ENCODE assay signal across 8 cellular contexts in genomic region chr5:110414360-110414759, GRCh38.
DNase-seq lines count a peak whose midpoint lies in the region; ATAC-seq, FAIRE-seq and TF ChIP-seq lines count a peak whose summit lies in the region.

No MANE protein-coding gene starts in this region.

- H3K4me3 Mint-ChIP-seq in HFFc6, result no peak overlapping the region
- no peak overlapping the region for H3K4me3 Mint-ChIP-seq in nephron

- DNase-seq in GM04504 (ENCODE audit: low read depth), result peak; percentile 14
- DNase-seq in HFFc6, result no peak
- DNase-seq in astrocyte of the cerebellum (ENCODE audit: low read depth), result peak; percentile 8
- DNase-seq in HTR-8/SVneo (ENCODE audit: insufficient read length, low spot score), result no peak
- no peak for DNase-seq in hypothalamus (lab: John Stamatoyannopoulos, UW)
- DNase-seq in Peyer's patch, result no peak

- H3K4me1 Mint-ChIP-seq in HFFc6 (ENCODE audit: low read depth) (no peaks in the 10 kb centered on the region), nephron (peaks cover 5% of the 10 kb centered on the region)

- H3K27ac ChIP-seq in Peyer's patch, result no peak overlapping the region

- peak; percentile 41; the same call in 1 of the 2 replicates for TF ChIP-seq CTCF in HFFc6 (IDR thresholded peaks at IDR 0.05)
- peak; percentile 70 for TF ChIP-seq CTCF in astrocyte of the cerebellum (IDR thresholded peaks at IDR 0.05; ENCODE audit: low read depth, low read length, missing control alignments)
- peak; percentile 37 to 48 (median 41) for TF ChIP-seq CTCF in nephron (IDR thresholded peaks at IDR 0.05; ENCODE audit: unreplicated experiment in 3 of 3)
- no peak for TF ChIP-seq CTCF in Peyer's patch (IDR thresholded peaks at IDR 0.05)

- no peak for ATAC-seq in HG02759 (IDR thresholded peaks at IDR 0.05; ENCODE audit: unreplicated experiment)

- H3K9me3 Mint-ChIP-seq in HFFc6, result peaks cover 40% of the 10 kb centered on the region
- H3K9me3 Mint-ChIP-seq in nephron, result no peaks in the 10 kb centered on the region

- H3K36me3 Mint-ChIP-seq in HFFc6 (ENCODE audit: low read depth) (no peaks in the 10 kb centered on the region), nephron (ENCODE audit: low read depth) (no peaks in the 10 kb centered on the region)

- no peaks in the 10 kb centered on the region for H3K27me3 ChIP-seq in Peyer's patch

- H3K4me1 ChIP-seq in Peyer's patch, result no peaks in the 10 kb centered on the region

- H3K27ac Mint-ChIP-seq in HFFc6 (no peak overlapping the region), nephron (no peak overlapping the region)

- TF ChIP-seq POLR2A in Peyer's patch (IDR thresholded peaks at IDR 0.05), result no peak

- H3K27me3 Mint-ChIP-seq in HFFc6 (ENCODE audit: insufficient read depth), result peaks cover 2% of the 10 kb centered on the region; the same call in 1 of the 2 replicates
- no peaks in the 10 kb centered on the region for H3K27me3 Mint-ChIP-seq in nephron (ENCODE audit: low read depth)

- no peaks in the 10 kb centered on the region for H3K9me3 ChIP-seq in Peyer's patch

- in situ Hi-C loops in astrocyte of the cerebellum (cut with HindIII; ENCODE audit: low sequenced_read_pairs), result no loop called here

- FAIRE-seq in HTR-8/SVneo (lab: Jason Lieb, UNC), result no peak

- H3K36me3 ChIP-seq in Peyer's patch, result no peaks in the 10 kb centered on the region

- H3K4me3 ChIP-seq in astrocyte of the cerebellum (ENCODE audit: low read depth, low read length) (no peak overlapping the region), Peyer's patch (no peak overlapping the region)

Comparison
In these comparisons a context has a peak if more than half of its experiments do, and no peak if none do; other contexts are left out.
1. DNase-seq: peak in GM04504 (single experiment) and astrocyte of the cerebellum (single experiment); none in HFFc6 (single experiment), HTR-8/SVneo (single experiment), hypothalamus (0 of 51) and Peyer's patch (0 of 3).
2. CTCF ChIP-seq: peak in HFFc6 (single experiment), astrocyte of the cerebellum (single experiment) and nephron (3 of 3); none in Peyer's patch (0 of 6).